ENCODE assay signal across 16 cellular contexts in the genomic region with DNA sequence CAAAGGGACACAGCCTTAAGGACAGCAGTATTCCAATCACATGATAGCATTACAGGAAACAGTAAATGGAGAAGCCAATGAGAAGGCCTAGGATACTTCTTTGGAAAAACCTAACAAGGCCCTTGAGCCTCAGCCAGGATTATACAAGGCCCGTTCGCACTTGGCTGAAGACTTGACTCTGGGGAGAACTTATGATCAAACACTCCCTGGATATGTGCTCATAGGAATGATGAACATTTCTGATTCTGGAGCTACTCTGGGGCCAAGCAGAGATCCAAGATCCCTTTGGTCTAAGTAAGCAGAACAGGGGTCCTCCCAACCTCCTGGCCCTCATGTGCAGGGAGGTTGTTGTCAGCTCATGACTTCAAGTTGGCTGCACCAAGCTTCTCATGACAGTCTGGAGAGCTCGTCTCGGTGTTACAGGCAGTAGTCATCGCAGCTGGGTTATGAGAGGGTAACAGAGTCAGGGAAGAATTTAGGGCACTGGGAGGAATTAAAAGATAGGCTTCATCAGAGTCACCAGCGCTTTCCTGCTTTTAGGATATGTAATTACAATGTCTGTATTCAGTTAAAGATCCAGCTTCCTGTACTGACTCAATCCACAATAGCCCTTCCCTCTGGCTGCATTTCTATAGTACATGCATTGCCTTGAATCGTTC.
A peak's percentile ranks its signal among the peaks of the same experiment; 100 is the strongest.
DNase-seq lines count a peak whose midpoint lies in the region; ATAC-seq and TF ChIP-seq lines count a peak whose summit lies in the region.
"Had no signal": no experiment of that assay in that cellular context is flagged by ENCODE, and none has a peak within 500 bp of the region (broad histone marks: within the 10 kb centered on the region; RNA-seq: fewer than 3 reads in every experiment).

No MANE protein-coding gene starts in this region.

- H3K9me3 ChIP-seq in psoas muscle (no peaks in the 10 kb centered on the region), aorta (ENCODE audit: control insufficient read depth, low read length) (no peaks in the 10 kb centered on the region), BE2C (no peaks in the 10 kb centered on the region)

- TF ChIP-seq CTCF in psoas muscle (IDR thresholded peaks at IDR 0.05), result no peak
- no peak for TF ChIP-seq CTCF in BE2C (IDR thresholded peaks at IDR 0.05; ENCODE audit: low read depth, low read length)
- no peak for TF ChIP-seq CTCF in mesothelial cell of epicardium (IDR thresholded peaks at IDR 0.05; ENCODE audit: unreplicated experiment)

- no peaks in the 10 kb centered on the region for H3K9me3 Mint-ChIP-seq in mesothelial cell of epicardium

- no peaks in the 10 kb centered on the region for H3K36me3 Mint-ChIP-seq in mesothelial cell of epicardium

- H3K4me3 Mint-ChIP-seq in mesothelial cell of epicardium, result no peak overlapping the region
- H3K4me3 Mint-ChIP-seq: CD14-positive monocyte; T-helper 2 cell treated with Interferon-gamma antibody and Interleukin-4, amounts not matched to agents 5 μg/mL and 100 μg/mL, for 36 hours had no signal

- WGBS in psoas muscle, 3 donors, result 59 to 61% (median 60%) methylated on average over 7 of the region's 7 CpGs
- WGBS in aorta, 2 donors, result 74 to 77% methylated on average over 7 of the region's 7 CpGs

- no peaks in the 10 kb centered on the region for H3K27me3 Mint-ChIP-seq in mesothelial cell of epicardium (ENCODE audit: low read depth)

- H3K4me1 ChIP-seq in psoas muscle, result peaks cover 15% of the 10 kb centered on the region
- peaks cover 0 to 5% of the 10 kb centered on the region in 2 donors for H3K4me1 ChIP-seq in aorta (ENCODE audit: control insufficient read depth in 1 of 2, insufficient read depth in 2 of 2, low read length in 2 of 2)
- peaks cover 12% of the 10 kb centered on the region for H3K4me1 ChIP-seq in BE2C

- peak overlapping the region; percentile 46 for H3K27ac ChIP-seq in psoas muscle
- H3K27ac ChIP-seq in aorta (ENCODE audit: low read depth in 1 of 2, low read length in 2 of 2), result no peak overlapping the region

- peaks cover 17% of the 10 kb centered on the region for H3K4me1 Mint-ChIP-seq in mesothelial cell of epicardium

- H3K4me3 ChIP-seq in psoas muscle (no peak overlapping the region), aorta (ENCODE audit: low read length in 2 of 2) (no peak overlapping the region), BE2C (ENCODE audit: low read depth, low read length) (no peak overlapping the region)

- intact Hi-C loops in Right ventricle myocardium inferior (cut with DNase I), result loop anchor here (5.0 kb wide), 1 partner anchor 90 kb away; a partner anchor contains a TSS
- intact Hi-C loops in cardiac septum (cut with DNase I), result loop anchor here (5.0 kb wide), 1 partner anchor 90 kb away; a partner anchor contains a TSS
- intact Hi-C loops in left cardiac atrium (cut with DNase I), result no loop called here
- intact Hi-C loops in psoas muscle (cut with DNase I), result no loop called here
- intact Hi-C loops in aorta (cut with DNase I), result no loop called here

- DNase-seq in Right ventricle myocardium inferior (ENCODE audit: missing footprints) (no peak), cardiac septum (ENCODE audit: low spot score) (no peak), left cardiac atrium (peak; percentile 61), psoas muscle (peak; percentile 68 to 78), aorta (peak in 1 of 2 donors; percentile 62), BE2C (no peak), mesothelial cell of epicardium (ENCODE audit: low spot score in 2 of 2, unreplicated experiment in 2 of 2) (no peak)
- DNase-seq: activated CD4-positive, CD25-positive, alpha-beta regulatory T cell; GOT3; KBM-7; NCI-H1048; small intestine had no signal

- H3K27ac Mint-ChIP-seq in mesothelial cell of epicardium, result no peak overlapping the region
- H3K27ac Mint-ChIP-seq: activated T-helper 2 cell treated with anti-CD3 and anti-CD28 coated beads, Interferon-gamma antibody, Interleukin-2, Interleukin-4, amounts not matched to agents 10 μg/mL and 5 μg/mL and 100 μg/mL, durations not matched to agents 14 hours and 24 hours and 36 hours; T-helper 2 cell treated with Interferon-gamma antibody and Interleukin-4, amounts not matched to agents 5 μg/mL and 100 μg/mL, for 36 hours had no signal

- ATAC-seq in Right ventricle myocardium inferior (peak; percentile 91), left cardiac atrium (peak; percentile 66 to 87), psoas muscle (peak; percentile 17 to 68 (median 38)), aorta (ENCODE audit: low FRiP score) (peak; percentile 87), HG02678 (IDR thresholded peaks at IDR 0.05; ENCODE audit: unreplicated experiment) (no peak)

- H3K36me3 ChIP-seq in psoas muscle (ENCODE audit: insufficient read depth in 1 of 2, low read depth in 1 of 2) (no peaks in the 10 kb centered on the region), aorta (ENCODE audit: control insufficient read depth in 1 of 2, insufficient read depth in 2 of 2, low read length in 1 of 2) (no peaks in the 10 kb centered on the region), BE2C (no peaks in the 10 kb centered on the region)

- no peaks in the 10 kb centered on the region for H3K27me3 ChIP-seq in psoas muscle (ENCODE audit: insufficient read depth in 3 of 3, low read length in 2 of 3)
- H3K27me3 ChIP-seq in aorta (ENCODE audit: control insufficient read depth in 1 of 2, insufficient read depth in 2 of 2, low read length in 1 of 2), result no peaks in the 10 kb centered on the region
- H3K27me3 ChIP-seq in BE2C, result no peaks in the 10 kb centered on the region

Comparison
In these comparisons a context has a peak if more than half of its experiments do, and no peak if none do; other contexts are left out.
1. DNase-seq: peak in left cardiac atrium (single experiment) and psoas muscle (2 of 2); none in Right ventricle myocardium inferior (single experiment), cardiac septum (single experiment), BE2C (single experiment) and mesothelial cell of epicardium (0 of 2).
2. intact Hi-C loops: an anchor here in Right ventricle myocardium inferior (5.0 kb wide) and cardiac septum (5.0 kb wide); none called in left cardiac atrium, psoas muscle and aorta.